Comparison of ENCODE assay signal across 1 cellular context in the genomic region with DNA sequence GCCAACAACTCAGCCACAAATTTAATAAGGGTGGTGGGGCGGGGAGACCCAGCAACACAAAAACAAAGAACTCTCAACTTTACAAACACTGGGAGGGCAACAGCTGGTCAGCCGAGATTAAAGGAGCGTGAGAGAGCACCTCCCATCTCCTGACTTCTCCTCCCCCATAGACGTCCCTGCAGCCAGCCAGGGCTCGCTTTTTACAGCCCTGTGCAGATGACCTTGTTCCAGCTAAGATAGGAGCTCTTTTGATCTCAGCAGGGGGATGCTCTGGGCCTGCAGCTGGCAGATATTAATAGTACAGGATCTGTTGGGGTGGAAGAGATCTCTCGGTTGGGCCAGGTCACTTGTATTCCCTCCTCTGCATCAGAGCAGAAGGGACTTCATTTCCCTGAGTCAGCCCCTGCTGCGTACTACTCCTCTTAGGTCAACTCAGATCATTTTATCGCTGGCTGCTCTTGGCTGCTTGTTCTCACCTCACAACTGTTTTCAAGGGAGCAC.
A peak's percentile ranks its signal among the peaks of the same experiment; 100 is the strongest.
TF ChIP-seq lines count a peak whose summit lies in the region.

No MANE protein-coding gene starts in this region.

TF ChIP-seq in HepG2, 621 proteins besides CTCF, POLR2A, EP300 and RAD21 (continued from another document and continues in another):
- TF ChIP-seq ZNF800 (CRISPR knock-in tag; IDR thresholded peaks at IDR 0.05) (no peak), CBFB (CRISPR knock-in tag; IDR thresholded peaks at IDR 0.05) (peak; percentile 61; the same call in 1 of the 2 replicates), NFATC3 (CRISPR knock-in tag; IDR thresholded peaks at IDR 0.05) (no peak), ZNF770 (CRISPR knock-in tag; IDR thresholded peaks at IDR 0.05) (no peak), ZNF574 (CRISPR knock-in tag; IDR thresholded peaks at IDR 0.05) (peak; percentile 57; the same call in 1 of the 2 replicates), ZNF761 (CRISPR knock-in tag; conservative IDR thresholded peaks at IDR 0.05) (0 out of 2 replicates have a peak, but pooled peaks have one; percentile 64), MED13 (CRISPR knock-in tag; IDR thresholded peaks at IDR 0.05) (peak; percentile 75; the same call in 1 of the 2 replicates), TFDP1 (CRISPR knock-in tag; IDR thresholded peaks at IDR 0.05; ENCODE audit: borderline replicate concordance) (no peak; the same call in 1 of the 2 replicates), JUNB (CRISPR knock-in tag; IDR thresholded peaks at IDR 0.05; ENCODE audit: borderline replicate concordance) (no peak), ZNF780A (CRISPR knock-in tag; IDR thresholded peaks at IDR 0.05) (no peak), ZNF460 (CRISPR knock-in tag; IDR thresholded peaks at IDR 0.05; ENCODE audit: borderline replicate concordance) (no peak), CHD4 (IDR thresholded peaks at IDR 0.05; ENCODE audit: borderline replicate concordance, low read length) (no peak), ZNF260 (CRISPR knock-in tag; IDR thresholded peaks at IDR 0.05; ENCODE audit: borderline replicate concordance, low read depth) (no peak), STAG1 (CRISPR knock-in tag; IDR thresholded peaks at IDR 0.05) (peak; percentile 33), ZNF615 (CRISPR knock-in tag; IDR thresholded peaks at IDR 0.05; ENCODE audit: borderline replicate concordance) (no peak), ZNF501 (CRISPR knock-in tag; IDR thresholded peaks at IDR 0.05) (no peak), ZBTB21 (CRISPR knock-in tag; IDR thresholded peaks at IDR 0.05) (no peak), CCDC6 (CRISPR knock-in tag; IDR thresholded peaks at IDR 0.05) (no peak), HNRNPUL1 (IDR thresholded peaks at IDR 0.05; ENCODE audit: low read depth, low read length) (no peak), DR1 (CRISPR knock-in tag; IDR thresholded peaks at IDR 0.05) (no peak), ZNF75D (CRISPR knock-in tag; IDR thresholded peaks at IDR 0.05; ENCODE audit: borderline replicate concordance) (no peak), KDM5B (CRISPR knock-in tag; IDR thresholded peaks at IDR 0.05; ENCODE audit: borderline replicate concordance) (peak; percentile 42; the same call in 1 of the 2 replicates), ELF4 (CRISPR knock-in tag; IDR thresholded peaks at IDR 0.05; ENCODE audit: borderline replicate concordance) (no peak), ZNF331 (CRISPR knock-in tag; IDR thresholded peaks at IDR 0.05) (peak; percentile 54; the same call in 1 of the 2 replicates)
- TF ChIP-seq, protein P1, sequence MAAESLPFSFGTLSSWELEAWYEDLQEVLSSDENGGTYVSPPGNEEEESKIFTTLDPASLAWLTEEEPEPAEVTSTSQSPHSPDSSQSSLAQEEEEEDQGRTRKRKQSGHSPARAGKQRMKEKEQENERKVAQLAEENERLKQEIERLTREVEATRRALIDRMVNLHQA (CRISPR knock-in tag; IDR thresholded peaks at IDR 0.05), result no peak
- TF ChIP-seq, protein P2, sequence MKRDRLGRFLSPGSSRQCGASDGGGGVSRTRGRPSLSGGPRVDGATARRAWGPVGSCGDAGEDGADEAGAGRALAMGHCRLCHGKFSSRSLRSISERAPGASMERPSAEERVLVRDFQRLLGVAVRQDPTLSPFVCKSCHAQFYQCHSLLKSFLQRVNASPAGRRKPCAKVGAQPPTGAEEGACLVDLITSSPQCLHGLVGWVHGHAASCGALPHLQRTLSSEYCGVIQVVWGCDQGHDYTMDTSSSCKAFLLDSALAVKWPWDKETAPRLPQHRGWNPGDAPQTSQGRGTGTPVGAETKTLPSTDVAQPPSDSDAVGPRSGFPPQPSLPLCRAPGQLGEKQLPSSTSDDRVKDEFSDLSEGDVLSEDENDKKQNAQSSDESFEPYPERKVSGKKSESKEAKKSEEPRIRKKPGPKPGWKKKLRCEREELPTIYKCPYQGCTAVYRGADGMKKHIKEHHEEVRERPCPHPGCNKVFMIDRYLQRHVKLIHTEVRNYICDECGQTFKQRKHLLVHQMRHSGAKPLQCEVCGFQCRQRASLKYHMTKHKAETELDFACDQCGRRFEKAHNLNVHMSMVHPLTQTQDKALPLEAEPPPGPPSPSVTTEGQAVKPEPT (CRISPR knock-in tag; IDR thresholded peaks at IDR 0.05; ENCODE audit: low read depth), result no peak
- TF ChIP-seq, protein P3, sequence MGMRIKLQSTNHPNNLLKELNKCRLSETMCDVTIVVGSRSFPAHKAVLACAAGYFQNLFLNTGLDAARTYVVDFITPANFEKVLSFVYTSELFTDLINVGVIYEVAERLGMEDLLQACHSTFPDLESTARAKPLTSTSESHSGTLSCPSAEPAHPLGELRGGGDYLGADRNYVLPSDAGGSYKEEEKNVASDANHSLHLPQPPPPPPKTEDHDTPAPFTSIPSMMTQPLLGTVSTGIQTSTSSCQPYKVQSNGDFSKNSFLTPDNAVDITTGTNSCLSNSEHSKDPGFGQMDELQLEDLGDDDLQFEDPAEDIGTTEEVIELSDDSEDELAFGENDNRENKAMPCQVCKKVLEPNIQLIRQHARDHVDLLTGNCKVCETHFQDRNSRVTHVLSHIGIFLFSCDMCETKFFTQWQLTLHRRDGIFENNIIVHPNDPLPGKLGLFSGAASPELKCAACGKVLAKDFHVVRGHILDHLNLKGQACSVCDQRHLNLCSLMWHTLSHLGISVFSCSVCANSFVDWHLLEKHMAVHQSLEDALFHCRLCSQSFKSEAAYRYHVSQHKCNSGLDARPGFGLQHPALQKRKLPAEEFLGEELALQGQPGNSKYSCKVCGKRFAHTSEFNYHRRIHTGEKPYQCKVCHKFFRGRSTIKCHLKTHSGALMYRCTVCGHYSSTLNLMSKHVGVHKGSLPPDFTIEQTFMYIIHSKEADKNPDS (CRISPR knock-in tag; IDR thresholded peaks at IDR 0.05), result no peak
- TF ChIP-seq, protein P4, sequence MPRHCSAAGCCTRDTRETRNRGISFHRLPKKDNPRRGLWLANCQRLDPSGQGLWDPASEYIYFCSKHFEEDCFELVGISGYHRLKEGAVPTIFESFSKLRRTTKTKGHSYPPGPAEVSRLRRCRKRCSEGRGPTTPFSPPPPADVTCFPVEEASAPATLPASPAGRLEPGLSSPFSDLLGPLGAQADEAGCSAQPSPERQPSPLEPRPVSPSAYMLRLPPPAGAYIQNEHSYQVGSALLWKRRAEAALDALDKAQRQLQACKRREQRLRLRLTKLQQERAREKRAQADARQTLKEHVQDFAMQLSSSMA (CRISPR knock-in tag; IDR thresholded peaks at IDR 0.05), result no peak
- TF ChIP-seq, protein P5, sequence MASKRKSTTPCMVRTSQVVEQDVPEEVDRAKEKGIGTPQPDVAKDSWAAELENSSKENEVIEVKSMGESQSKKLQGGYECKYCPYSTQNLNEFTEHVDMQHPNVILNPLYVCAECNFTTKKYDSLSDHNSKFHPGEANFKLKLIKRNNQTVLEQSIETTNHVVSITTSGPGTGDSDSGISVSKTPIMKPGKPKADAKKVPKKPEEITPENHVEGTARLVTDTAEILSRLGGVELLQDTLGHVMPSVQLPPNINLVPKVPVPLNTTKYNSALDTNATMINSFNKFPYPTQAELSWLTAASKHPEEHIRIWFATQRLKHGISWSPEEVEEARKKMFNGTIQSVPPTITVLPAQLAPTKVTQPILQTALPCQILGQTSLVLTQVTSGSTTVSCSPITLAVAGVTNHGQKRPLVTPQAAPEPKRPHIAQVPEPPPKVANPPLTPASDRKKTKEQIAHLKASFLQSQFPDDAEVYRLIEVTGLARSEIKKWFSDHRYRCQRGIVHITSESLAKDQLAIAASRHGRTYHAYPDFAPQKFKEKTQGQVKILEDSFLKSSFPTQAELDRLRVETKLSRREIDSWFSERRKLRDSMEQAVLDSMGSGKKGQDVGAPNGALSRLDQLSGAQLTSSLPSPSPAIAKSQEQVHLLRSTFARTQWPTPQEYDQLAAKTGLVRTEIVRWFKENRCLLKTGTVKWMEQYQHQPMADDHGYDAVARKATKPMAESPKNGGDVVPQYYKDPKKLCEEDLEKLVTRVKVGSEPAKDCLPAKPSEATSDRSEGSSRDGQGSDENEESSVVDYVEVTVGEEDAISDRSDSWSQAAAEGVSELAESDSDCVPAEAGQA (IDR thresholded peaks at IDR 0.05; ENCODE audit: low read depth), result no peak
- TF ChIP-seq, protein P5 (CRISPR knock-in tag; IDR thresholded peaks at IDR 0.05; ENCODE audit: borderline replicate concordance), result no peak
